In genomic region chr3:138800248-138800647, GRCh38 we compare ENCODE assay signal across 15 cellular contexts.
"Had no signal": no experiment of that assay in that cellular context is flagged by ENCODE, and none has a peak within 500 bp of the region (broad histone marks: within the 10 kb centered on the region; RNA-seq: fewer than 3 reads in every experiment).

No MANE protein-coding gene starts in this region.

- H3K36me3 ChIP-seq: thoracic aorta, transverse colon had no signal

- H3K27me3 ChIP-seq: esophagus squamous epithelium, heart right ventricle, stomach, transverse colon had no signal

- ATAC-seq: effector memory CD8-positive, alpha-beta T cell; naive thymus-derived CD4-positive, alpha-beta T cell had no signal

- DNase-seq: central memory CD4-positive, alpha-beta T cell; effector memory CD8-positive, alpha-beta T cell; esophagus squamous epithelium; foreskin fibroblast; heart right ventricle; islet precursor cell; naive thymus-derived CD4-positive, alpha-beta T cell; small intestine; stimulated activated CD4-positive, alpha-beta T cell treated with anti-CD3 and anti-CD28 coated beads, Interleukin-12 subunit alpha, Interleukin-12 subunit beta, amount 100 ng/mL, for 4 hours; stimulated activated naive CD4-positive, alpha-beta T cell; stomach; substantia nigra; transverse colon had no signal

- H3K4me3 Mint-ChIP-seq: effector memory CD8-positive, alpha-beta T cell; naive thymus-derived CD4-positive, alpha-beta T cell had no signal

- H3K27ac ChIP-seq: epithelial cell of prostate, esophagus squamous epithelium, stomach, transverse colon had no signal

- H3K9me3 ChIP-seq: esophagus squamous epithelium, heart right ventricle, stomach, thoracic aorta, transverse colon had no signal

- H3K27me3 Mint-ChIP-seq: effector memory CD8-positive, alpha-beta T cell; naive thymus-derived CD4-positive, alpha-beta T cell had no signal

- H3K4me3 ChIP-seq: esophagus squamous epithelium, heart right ventricle, stomach, thoracic aorta, transverse colon had no signal
